Comparison of ENCODE assay signal across 8 cellular contexts in the genomic region with DNA sequence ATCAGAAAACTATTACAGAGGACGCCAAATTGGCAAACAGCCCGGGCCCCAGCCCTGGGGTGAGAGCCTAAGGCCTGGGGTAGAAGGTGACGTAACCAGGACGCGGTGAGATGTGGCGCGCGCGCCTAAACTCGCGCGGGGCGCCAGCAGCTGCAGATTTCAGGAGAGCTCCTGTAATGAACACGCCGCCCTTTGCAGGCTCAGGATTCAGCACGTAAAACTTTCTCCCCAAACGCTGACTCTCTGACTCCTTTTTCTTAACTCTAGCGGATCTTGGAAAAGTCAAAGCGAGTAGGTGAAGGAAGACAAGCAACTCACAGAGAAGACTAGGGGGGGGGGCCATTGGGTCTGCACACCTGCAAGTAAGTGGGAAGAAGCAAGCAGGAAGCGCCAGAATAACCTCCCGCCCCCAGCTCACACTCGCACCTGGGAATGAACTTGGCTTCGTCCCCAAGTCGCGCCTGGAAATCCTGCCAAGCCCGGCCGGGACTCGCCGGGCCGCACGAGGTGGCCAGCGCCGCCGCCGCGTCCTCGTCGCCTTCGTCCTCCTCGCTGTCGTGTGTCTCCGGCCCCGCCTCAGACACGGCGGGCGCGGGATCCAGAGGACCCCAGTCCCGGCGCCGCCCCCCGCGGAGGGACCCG. TPM values are rescaled to one million over a fixed set of nuclear protein-coding genes. Genes with fewer than 3 reads are reported as not detected.
DNase-seq lines count a peak whose midpoint lies in the region; ATAC-seq, FAIRE-seq and TF ChIP-seq lines count a peak whose summit lies in the region.

No MANE protein-coding gene starts in this region.

- H3K36me3 Mint-ChIP-seq in nephron progenitor cell (ENCODE audit: low read depth): no peaks in the 10 kb centered on the region

- no peak overlapping the region for H4K91ac ChIP-seq in H1 (replicated peaks; ENCODE audit: insufficient read length, low read length)

- peaks cover 18% of the 10 kb centered on the region for H3K4me1 Mint-ChIP-seq in nephron progenitor cell

- H3K14ac ChIP-seq in H1 (ENCODE audit: insufficient read length): no peak overlapping the region

- no peak overlapping the region for H2BK12ac ChIP-seq in H1 (ENCODE audit: low read depth, low read length)

- no peak overlapping the region for H3K27ac Mint-ChIP-seq in nephron progenitor cell

- peaks cover 0 to 14% (median 7%) of the 10 kb centered on the region in 10 experiments; a peak in 9 of 20 replicates for H3K4me1 ChIP-seq in BLaER1 treated with 17β-estradiol and CSF1 and Interleukin-3, amounts not matched to agents 10 nM and 100 nM
- peaks cover 0 to 4% (median 0%) of the 10 kb centered on the region in 4 experiments; a peak in 1 of 7 replicates for H3K4me1 ChIP-seq in H1 (replicated peaks in 1 of 4; ENCODE audit: control insufficient read depth in 3 of 4, insufficient read depth in 4 of 4, low read length in 3 of 4)

- POLR2A ChIA-PET in H1 (lab: Charles Lee; ENCODE audit: partially characterized antibody): interaction anchor here (0.6 to 1.2 kb wide), 3 partner anchors 158 to 1292 kb away, joined by 3 read pairs; no protein-coding TSS in a partner anchor

- no peak overlapping the region for H2BK5ac ChIP-seq in H1 (ENCODE audit: low read depth, low read length)

- H4K8ac ChIP-seq in H1 (ENCODE audit: extremely low read depth, insufficient read depth, low read length): peak overlapping the region; percentile 88

- 6% methylated on average over 38 of the region's 53 CpGs; no CpG with 5 or more reads in 1 of the 2 experiments for WGBS in H1 (ENCODE audit: extremely low coverage in 1 of 2, insufficient coverage in 1 of 2, insufficient read length in 1 of 2, insufficient replicate concordance in 2 of 2, low coverage in 1 of 2, low lambda C conversion rate in 2 of 2, missing lambda C conversion rate in 1 of 2), 2 experiments

- H3K9me3 ChIP-seq in BLaER1 treated with 17β-estradiol and CSF1 and Interleukin-3, amounts not matched to agents 10 nM and 100 nM (replicated peaks in 1 of 11): peaks cover 11 to 20% (median 16%) of the 10 kb centered on the region in 11 experiments; a peak in 20 of 22 replicates
- H3K9me3 ChIP-seq in H1 (ENCODE audit: insufficient read depth in 2 of 2, low read depth in 1 of 2, low read length in 1 of 2): no peaks in the 10 kb centered on the region

- TF ChIP-seq RAD21 in H1 (IDR thresholded peaks at IDR 0.05 in 1 of 2, conservative IDR thresholded peaks at IDR 0.05 in 1 of 2; ENCODE audit: low read depth in 2 of 2, low read length in 2 of 2): no peak

- CTCF ChIA-PET in H1 (lab: Charles Lee; ENCODE audit: partially characterized antibody): interaction anchor here (0.7 to 1.4 kb wide), 4 partner anchors 13 to 593 kb away, joined by 3 to 4 read pairs (median 3); no protein-coding TSS in a partner anchor

- no peaks in the 10 kb centered on the region for H3K79me1 ChIP-seq in H1 (ENCODE audit: low read depth, low read length)

- peaks cover 83% of the 10 kb centered on the region for H3K27me3 Mint-ChIP-seq in nephron progenitor cell (ENCODE audit: low read depth, poor library complexity)

- ATAC-seq in GM21381 (IDR thresholded peaks at IDR 0.05; ENCODE audit: unreplicated experiment): no peak

- H2BK15ac ChIP-seq in H1 (ENCODE audit: low read length): no peak overlapping the region

- no peak for TF ChIP-seq POLR2A in H1 (IDR thresholded peaks at IDR 0.05; ENCODE audit: control extremely low read depth in 1 of 2, low read depth in 2 of 2, low read length in 2 of 2)

- H3K9me3 Mint-ChIP-seq in nephron progenitor cell: peaks cover 4% of the 10 kb centered on the region

- no peak overlapping the region for H3K56ac ChIP-seq in H1 (replicated peaks; ENCODE audit: insufficient read length, low read depth, low read length)

- H3K79me2 ChIP-seq in H1 (ENCODE audit: control insufficient read depth in 1 of 2, insufficient read depth in 2 of 2, low read length in 2 of 2): no peaks in the 10 kb centered on the region

- no peaks in the 10 kb centered on the region for H3K36me3 ChIP-seq in BLaER1 treated with 17β-estradiol and CSF1 and Interleukin-3, amounts not matched to agents 10 nM and 100 nM
- no peaks in the 10 kb centered on the region for H3K36me3 ChIP-seq in H1 (ENCODE audit: control insufficient read depth in 2 of 4, insufficient read depth in 4 of 4, low read length in 3 of 4)

- H3K23me2 ChIP-seq in H1 (ENCODE audit: low read depth, low read length): peaks cover 5% of the 10 kb centered on the region; the same call in 1 of the 2 replicates

- peak; percentile 90 for DNase-seq in NCI-H2029 (lab: John Stamatoyannopoulos, UW)
- DNase-seq in H1 (ENCODE audit: low read depth in 1 of 2, low spot score in 2 of 2): peak; percentile 7 to 60
- DNase-seq in nephron progenitor cell: peak; percentile 20
- DNase-seq in NK-92 treated with Interleukin-12 subunit alpha and Interleukin-12 subunit beta, amount 100 ng/mL, for 24 hours (lab: John Stamatoyannopoulos, UW): no peak
- no peak for DNase-seq in MV-4-11 (lab: John Stamatoyannopoulos, UW)
- no peak for DNase-seq in NCI-H526 treated with DMSO at 0.1 percent for 48 hours (lab: John Stamatoyannopoulos, UW)

- no peak overlapping the region for H3K27ac ChIP-seq in BLaER1 treated with 17β-estradiol and CSF1 and Interleukin-3, amounts not matched to agents 10 nM and 100 nM
- H3K27ac ChIP-seq in H1 (ENCODE audit: low read depth, low read length): no peak overlapping the region

- H3K18ac ChIP-seq in H1 (ENCODE audit: extremely low read depth, low read length): peak overlapping the region; percentile 33; the same call in 1 of the 2 replicates

- H3K4me3 Mint-ChIP-seq in nephron progenitor cell: peak overlapping the region; percentile 84

- no peak overlapping the region for H2BK120ac ChIP-seq in H1 (replicated peaks; ENCODE audit: low read depth, low read length)

- peak overlapping the region; percentile 71 to 91 (median 84) for H3K4me2 ChIP-seq in BLaER1 treated with 17β-estradiol and CSF1 and Interleukin-3, amounts not matched to agents 10 nM and 100 nM
- peak overlapping the region; percentile 56 to 83 for H3K4me2 ChIP-seq in H1 (ENCODE audit: insufficient read depth in 1 of 2, low read depth in 2 of 2, low read length in 2 of 2)

- no peak overlapping the region for H2AK5ac ChIP-seq in H1 (ENCODE audit: low read depth, low read length)

- H3K27me3 ChIP-seq in BLaER1 treated with 17β-estradiol and CSF1 and Interleukin-3, amounts not matched to agents 10 nM and 100 nM: peaks cover 35 to 50% (median 43%) of the 10 kb centered on the region in 11 experiments
- H3K27me3 ChIP-seq in H1 (replicated peaks in 1 of 4; ENCODE audit: control insufficient read depth in 3 of 4, extremely low read depth in 1 of 4, insufficient read depth in 3 of 4, low read length in 3 of 4): peaks cover 0 to 35% (median 14%) of the 10 kb centered on the region in 4 experiments; a peak in 6 of 7 replicates

- no peaks in the 10 kb centered on the region; a peak in 1 of 22 replicates for H4K20me1 ChIP-seq in BLaER1 treated with 17β-estradiol and CSF1 and Interleukin-3, amounts not matched to agents 10 nM and 100 nM
- no peaks in the 10 kb centered on the region for H4K20me1 ChIP-seq in H1 (replicated peaks in 1 of 2; ENCODE audit: control insufficient read depth in 1 of 2, insufficient read depth in 2 of 2, low read length in 2 of 2)

- H4K5ac ChIP-seq in H1 (ENCODE audit: insufficient read length, low read depth, low read length): no peak overlapping the region

- H3K4ac ChIP-seq in H1 (replicated peaks; ENCODE audit: insufficient read length, low read depth, low read length): no peak overlapping the region

- H3K23ac ChIP-seq in H1 (ENCODE audit: insufficient read length): no peak overlapping the region

- H2BK20ac ChIP-seq in H1 (ENCODE audit: low read length): no peak overlapping the region

- peak overlapping the region; percentile 48 to 67 (median 58) for H3K4me3 ChIP-seq in BLaER1 treated with 17β-estradiol and CSF1 and Interleukin-3, amounts not matched to agents 10 nM and 100 nM
- peak overlapping the region; percentile 42 to 60 (median 49) for H3K4me3 ChIP-seq in H1 (ENCODE audit: extremely low read depth in 1 of 4, insufficient read depth in 2 of 4, low read depth in 3 of 4, low read length in 4 of 4)

- TF ChIP-seq CTCF in H1 (IDR thresholded peaks at IDR 0.05; ENCODE audit: control extremely low read depth in 1 of 3, insufficient read depth in 1 of 3, low read depth in 1 of 3, low read length in 3 of 3) (no peak), nephron progenitor cell (IDR thresholded peaks at IDR 0.05) (no peak)

- no peak for TF ChIP-seq EP300 in H1 (IDR thresholded peaks at IDR 0.05; ENCODE audit: borderline replicate concordance in 1 of 2, low read depth in 2 of 2, low read length in 2 of 2)

- no peak for FAIRE-seq in H1 (lab: Jason Lieb, UNC)

- peak overlapping the region in 4 of 11 experiments; percentile 15 to 37 (median 21); a peak in 3 of 22 replicates for H3K9ac ChIP-seq in BLaER1 treated with 17β-estradiol and CSF1 and Interleukin-3, amounts not matched to agents 10 nM and 100 nM
- H3K9ac ChIP-seq in H1 (replicated peaks in 1 of 4; ENCODE audit: extremely low read depth in 1 of 4, low read depth in 3 of 4, low read length in 3 of 4): peak overlapping the region in 3 of 4 experiments; percentile 8 to 39 (median 16); a peak in 2 of 7 replicates

- H2AFZ ChIP-seq in H1 (ENCODE audit: low read length): 0 out of 2 replicates have a peak overlapping the region, but pooled peaks have one; percentile 33

TF ChIP-seq in H1, 55 proteins besides CTCF, POLR2A, EP300 and RAD21 (continues in another document):
- no peak for TF ChIP-seq CTBP2 (IDR thresholded peaks at IDR 0.05; ENCODE audit: borderline replicate concordance, insufficient read depth, insufficient read length, low read length)
- no peak for TF ChIP-seq CBX8 (IDR thresholded peaks at IDR 0.05; ENCODE audit: borderline replicate concordance, low read depth, low read length)
- TF ChIP-seq, protein P1, sequence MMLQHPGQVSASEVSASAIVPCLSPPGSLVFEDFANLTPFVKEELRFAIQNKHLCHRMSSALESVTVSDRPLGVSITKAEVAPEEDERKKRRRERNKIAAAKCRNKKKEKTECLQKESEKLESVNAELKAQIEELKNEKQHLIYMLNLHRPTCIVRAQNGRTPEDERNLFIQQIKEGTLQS (IDR thresholded peaks at IDR 0.05; ENCODE audit: insufficient read depth, low read depth, low read length): no peak
- no peak for TF ChIP-seq HDAC6 (IDR thresholded peaks at IDR 0.05; ENCODE audit: low read depth, low read length)
- TF ChIP-seq SUZ12 (IDR thresholded peaks at IDR 0.05; ENCODE audit: low read length): peak; percentile 51; the same call in 1 of the 2 replicates

RNA-seq across cellular contexts. Expression of a gene that starts 0.8 kb away (rescaled TPM):
- total RNA-seq in H1 (2021; fragmentation: NEBNext Ultra II Directional; extraction: Animal tissue kit (Norgen Biotek cat#: 25700)): 4.3 and 4.6 TPM in 2 replicates
- polyA plus RNA-seq in H1 (2011; rRNA removed): 1.1 and 1.2 TPM in 2 replicates
- polyA plus RNA-seq in H1 (2011; cell fraction: cytosol; rRNA removed): 2.0 TPM
- 2.5 TPM for polyA plus RNA-seq in H1 (2011; cell fraction: nucleus; rRNA removed)
- polyA plus RNA-seq in H1 (2012, experiment 1 of 2): 1.6 to 2.3 TPM (median 1.9 TPM) in 4 replicates
- polyA plus RNA-seq in H1 (2012, experiment 2 of 2): 0.09 TPM
- 3.1 TPM for polyA plus RNA-seq in H1 (2013, experiment 1 of 2)
- polyA plus RNA-seq in H1 (2013, experiment 2 of 2): 3.0 TPM
- 3.2 and 3.4 TPM in 2 replicates for polyA minus RNA-seq in H1 (2011; rRNA and poly(A)+ RNA removed)
- polyA minus RNA-seq in H1 (2011; cell fraction: cytosol; rRNA and poly(A)+ RNA removed): 3.6 TPM
- polyA minus RNA-seq in H1 (2011; cell fraction: nucleus; rRNA and poly(A)+ RNA removed): 10.8 TPM

Comparison
In these comparisons a context has a peak if more than half of its experiments do, and no peak if none do; other contexts are left out.
1. DNase-seq: peak in NCI-H2029 (single experiment), H1 (2 of 2) and nephron progenitor cell (single experiment); none in NK-92 treated with Interleukin-12 subunit alpha and Interleukin-12 subunit beta, amount 100 ng/mL, for 24 hours (single experiment), MV-4-11 (single experiment) and NCI-H526 treated with DMSO at 0.1 percent for 48 hours (single experiment).